10 cellular contexts compared by ENCODE assay signal in genomic region chr2:17644997-17645715, GRCh38.
DNase-seq lines count a peak whose midpoint lies in the region; FAIRE-seq and TF ChIP-seq lines count a peak whose summit lies in the region.
"Had no signal": no experiment of that assay in that cellular context is flagged by ENCODE, and none has a peak within 500 bp of the region (broad histone marks: within the 10 kb centered on the region; RNA-seq: fewer than 3 reads in every experiment).

No MANE protein-coding gene starts in this region.

- H3K4me1 ChIP-seq in astrocyte (ENCODE audit: insufficient read depth, low read length): peaks cover 27% of the 10 kb centered on the region
- H3K4me1 ChIP-seq in left ventricle myocardium inferior: peaks cover 41% of the 10 kb centered on the region

- no peak for TF ChIP-seq CTCF in astrocyte (IDR thresholded peaks at IDR 0.05; ENCODE audit: insufficient read depth, low read depth, low read length)
- no peak for TF ChIP-seq CTCF in left ventricle myocardium inferior (IDR thresholded peaks at IDR 0.05; ENCODE audit: borderline replicate concordance)
- TF ChIP-seq CTCF in glutamatergic neuron (IDR thresholded peaks at IDR 0.05; ENCODE audit: partially characterized antibody, unreplicated experiment): no peak

- H3K27ac ChIP-seq in astrocyte (ENCODE audit: low read depth, low read length) (peak overlapping the region; percentile 48), left ventricle myocardium inferior (replicated peaks) (peak overlapping the region; percentile 24)

- DNase-seq in HT1080 (ENCODE audit: low read depth) (peak; percentile 58), astrocyte (ENCODE audit: low read depth) (peak; percentile 31), left ventricle myocardium inferior (no peak), stromal cell of bone marrow (ENCODE audit: low read depth) (peak; percentile 38), glutamatergic neuron (no peak), T-helper 9 cell (no peak)
- no peak for DNase-seq in activated CD4-positive, alpha-beta T cell treated with anti-CD3 and anti-CD28 coated beads for 1 hour

- H3K36me3 ChIP-seq in astrocyte (ENCODE audit: insufficient read depth, low read length) (no peaks in the 10 kb centered on the region), left ventricle myocardium inferior (no peaks in the 10 kb centered on the region)

- H3K9me3 Mint-ChIP-seq in astrocyte (ENCODE audit: unreplicated experiment): peaks cover 2% of the 10 kb centered on the region
- H3K9me3 Mint-ChIP-seq in glutamatergic neuron (ENCODE audit: unreplicated experiment): peaks cover 5% of the 10 kb centered on the region
- H3K9me3 Mint-ChIP-seq: activated CD8-positive, alpha-beta T cell treated with anti-CD3 and anti-CD28 coated beads for 36 hours; T-helper 2 cell treated with Interferon-gamma antibody and Interleukin-4, amounts not matched to agents 5 μg/mL and 100 μg/mL, for 36 hours had no signal

- intact Hi-C loops in left ventricle myocardium inferior (cut with micrococcal nuclease): no loop called here

- H3K4me3 ChIP-seq in astrocyte (ENCODE audit: insufficient read depth, low read depth, low read length): no peak overlapping the region
- no peak overlapping the region for H3K4me3 ChIP-seq in left ventricle myocardium inferior

- no peak for FAIRE-seq in astrocyte (lab: Jason Lieb, UNC)
- FAIRE-seq: HTR-8/SVneo had no signal

- no peak overlapping the region for H2AFZ ChIP-seq in astrocyte (ENCODE audit: low read depth, low read length)

- no peaks in the 10 kb centered on the region for H3K79me2 ChIP-seq in astrocyte (ENCODE audit: insufficient read depth, low read length)

- H3K9ac ChIP-seq in astrocyte (ENCODE audit: low read length): no peak overlapping the region

- H3K27me3 Mint-ChIP-seq in astrocyte (ENCODE audit: low read depth, unreplicated experiment) (no peaks in the 10 kb centered on the region), glutamatergic neuron (ENCODE audit: unreplicated experiment) (no peaks in the 10 kb centered on the region)
- H3K27me3 Mint-ChIP-seq: activated CD8-positive, alpha-beta T cell treated with anti-CD3 and anti-CD28 coated beads for 36 hours had no signal

- no peaks in the 10 kb centered on the region for H3K27me3 ChIP-seq in astrocyte (ENCODE audit: insufficient read depth, low read length)
- H3K27me3 ChIP-seq in left ventricle myocardium inferior (ENCODE audit: low read depth): no peaks in the 10 kb centered on the region

- H3K4me1 Mint-ChIP-seq in astrocyte (ENCODE audit: low read depth, unreplicated experiment): peaks cover 21% of the 10 kb centered on the region
- no peaks in the 10 kb centered on the region for H3K4me1 Mint-ChIP-seq in glutamatergic neuron (ENCODE audit: low read depth, unreplicated experiment)

- no peaks in the 10 kb centered on the region for H3K9me3 ChIP-seq in astrocyte (ENCODE audit: insufficient read depth, low read depth, low read length)
- no peaks in the 10 kb centered on the region for H3K9me3 ChIP-seq in left ventricle myocardium inferior (replicated peaks)

- H3K36me3 Mint-ChIP-seq in astrocyte (ENCODE audit: low read depth, unreplicated experiment) (peaks cover 4% of the 10 kb centered on the region), glutamatergic neuron (ENCODE audit: unreplicated experiment) (peaks cover 3% of the 10 kb centered on the region)

- no peak overlapping the region for H3K27ac Mint-ChIP-seq in astrocyte (ENCODE audit: unreplicated experiment)
- no peak overlapping the region for H3K27ac Mint-ChIP-seq in glutamatergic neuron (ENCODE audit: unreplicated experiment)
- H3K27ac Mint-ChIP-seq: activated CD8-positive, alpha-beta T cell treated with anti-CD3 and anti-CD28 coated beads for 36 hours; T-helper 2 cell treated with Interferon-gamma antibody and Interleukin-4, amounts not matched to agents 5 μg/mL and 100 μg/mL, for 36 hours had no signal

- no peak overlapping the region for H3K4me3 Mint-ChIP-seq in astrocyte (ENCODE audit: unreplicated experiment)
- H3K4me3 Mint-ChIP-seq in glutamatergic neuron (ENCODE audit: unreplicated experiment): no peak overlapping the region
- H3K4me3 Mint-ChIP-seq: activated CD8-positive, alpha-beta T cell treated with anti-CD3 and anti-CD28 coated beads for 36 hours; T-helper 2 cell treated with Interferon-gamma antibody and Interleukin-4, amounts not matched to agents 5 μg/mL and 100 μg/mL, for 36 hours had no signal

- H4K20me1 ChIP-seq in astrocyte (ENCODE audit: insufficient read depth, low read length): no peaks in the 10 kb centered on the region

- peak overlapping the region; percentile 14 for H3K4me2 ChIP-seq in astrocyte (ENCODE audit: low read length)

Comparison
In these comparisons a context has a peak if more than half of its experiments do, and no peak if none do; other contexts are left out.
1. DNase-seq: peak in HT1080 (single experiment), astrocyte (single experiment) and stromal cell of bone marrow (single experiment); none in left ventricle myocardium inferior (single experiment), glutamatergic neuron (single experiment), T-helper 9 cell (single experiment) and activated CD4-positive, alpha-beta T cell treated with anti-CD3 and anti-CD28 coated beads for 1 hour (single experiment).